In genomic region chr2:118231759-118232158, GRCh38 we compare ENCODE assay signal across 24 cellular contexts.
"Had no signal": no experiment of that assay in that cellular context is flagged by ENCODE, and none has a peak within 500 bp of the region (broad histone marks: within the 10 kb centered on the region; RNA-seq: fewer than 3 reads in every experiment).

No MANE protein-coding gene starts in this region.

- H3K36me3 Mint-ChIP-seq: immature natural killer cell, naive B cell had no signal

- H3K4me1 Mint-ChIP-seq: immature natural killer cell, nephron had no signal

- ATAC-seq: effector memory CD8-positive, alpha-beta T cell; gastroesophageal sphincter; left colon; left ventricle myocardium superior had no signal

- H3K4me3 ChIP-seq: esophagus squamous epithelium, gastroesophageal sphincter, lung, sigmoid colon, skin epidermis, stomach, thoracic aorta had no signal

- H3K9me3 Mint-ChIP-seq: effector memory CD8-positive, alpha-beta T cell; immature natural killer cell; nephron had no signal

- H3K27ac Mint-ChIP-seq: effector memory CD8-positive, alpha-beta T cell; immature natural killer cell; nephron had no signal

- H3K27ac ChIP-seq: epithelial cell of prostate, esophagus squamous epithelium, gastroesophageal sphincter, neutrophil, sigmoid colon, skin epidermis, stomach, thoracic aorta had no signal

- H3K9me3 ChIP-seq: esophagus squamous epithelium, gastroesophageal sphincter, neutrophil, stomach, thoracic aorta had no signal

- H3K4me1 ChIP-seq: esophagus squamous epithelium, gastroesophageal sphincter, sigmoid colon, stomach had no signal

- H3K36me3 ChIP-seq: esophagus squamous epithelium, gastroesophageal sphincter, neutrophil, sigmoid colon, stomach, thoracic aorta had no signal

- H3K4me3 Mint-ChIP-seq: effector memory CD8-positive, alpha-beta T cell; immature natural killer cell; naive B cell; nephron had no signal

- DNase-seq: cortex of kidney; effector memory CD8-positive, alpha-beta T cell; esophagus squamous epithelium; foreskin fibroblast; glutamatergic neuron; immature natural killer cell; left colon; left ventricle myocardium superior; mesenchymal stem cell; midbrain; naive B cell; posterior cingulate gyrus; sigmoid colon; stimulated activated CD4-positive, alpha-beta T cell treated with anti-CD3 and anti-CD28 coated beads, Interleukin-2, amount 100 ng/mL, for 24 hours; stimulated activated naive CD4-positive, alpha-beta T cell; stomach; substantia nigra had no signal
